In the genomic region with DNA sequence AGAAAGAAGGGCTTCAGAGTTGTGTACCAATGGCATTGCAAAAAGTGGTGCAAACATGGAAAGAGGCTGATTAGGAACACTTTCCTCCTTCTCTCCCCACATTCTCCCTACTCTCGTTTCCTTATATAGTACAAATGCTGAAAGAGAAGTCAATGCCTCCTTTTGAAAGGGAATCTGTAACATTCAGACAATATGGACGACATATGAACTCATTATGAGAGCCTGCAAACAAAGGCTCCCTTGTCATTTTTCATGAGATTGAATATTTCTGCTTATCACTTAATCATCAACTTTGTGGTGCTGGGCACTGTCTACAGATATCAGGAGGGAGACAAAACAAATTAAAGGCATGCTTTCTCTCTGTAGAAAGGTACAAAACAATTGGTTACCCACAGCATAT, we compare ENCODE assay signal across 6 cellular contexts.
"Had no signal": no experiment of that assay in that cellular context is flagged by ENCODE, and none has a peak within 500 bp of the region (broad histone marks: within the 10 kb centered on the region; RNA-seq: fewer than 3 reads in every experiment).

No MANE protein-coding gene starts in this region.

- H3K27me3 Mint-ChIP-seq: IgD-negative memory B cell had no signal

- H3K4me1 Mint-ChIP-seq: IgD-negative memory B cell had no signal

- DNase-seq: GM23248, GOT3, H7, HFFc6, KBM-7 had no signal

- H3K36me3 Mint-ChIP-seq: IgD-negative memory B cell had no signal

- H3K4me3 Mint-ChIP-seq: HFFc6, IgD-negative memory B cell had no signal

- H3K27ac Mint-ChIP-seq: HFFc6, IgD-negative memory B cell had no signal
